In genomic region chr3:129002573-129003569, GRCh38 we compare ENCODE assay signal across 9 cellular contexts. TPM values are rescaled to one million over a fixed set of nuclear protein-coding genes. Genes with fewer than 3 reads are reported as not detected.
DNase-seq lines count a peak whose midpoint lies in the region; ATAC-seq and TF ChIP-seq lines count a peak whose summit lies in the region.
"Had no signal": no experiment of that assay in that cellular context is flagged by ENCODE, and none has a peak within 500 bp of the region (broad histone marks: within the 10 kb centered on the region; RNA-seq: fewer than 3 reads in every experiment).

No MANE protein-coding gene starts in this region.

- peak overlapping the region; percentile 91 for H2AK5ac ChIP-seq in neuronal stem cell (ENCODE audit: low read depth, low read length)

- H3K9ac ChIP-seq in neuronal stem cell (ENCODE audit: low read depth, low read length, poor library complexity) = no peak overlapping the region

- no peak for TF ChIP-seq CTCF in CD8-positive, alpha-beta T cell (IDR thresholded peaks at IDR 0.05)
- no peak for TF ChIP-seq CTCF in LNCaP clone FGC (IDR thresholded peaks at IDR 0.05; ENCODE audit: control insufficient read depth, extremely low read depth, insufficient read depth)

- H2BK5ac ChIP-seq in neuronal stem cell (ENCODE audit: low read length) = no peak overlapping the region

- no peak overlapping the region for H3K14ac ChIP-seq in neuronal stem cell (ENCODE audit: low read length)

- ATAC-seq in CD8-positive, alpha-beta T cell = no peak
- ATAC-seq in effector memory CD8-positive, alpha-beta T cell (replicated peaks) = no peak
- ATAC-seq in HG03354 (IDR thresholded peaks at IDR 0.05; ENCODE audit: poor library complexity, severe bottlenecking, unreplicated experiment) = no peak
- no peak for ATAC-seq in GM21529 (IDR thresholded peaks at IDR 0.05; ENCODE audit: unreplicated experiment)
- no peak for ATAC-seq in HG03432 (IDR thresholded peaks at IDR 0.05; ENCODE audit: unreplicated experiment)

- no peak overlapping the region for H2BK12ac ChIP-seq in neuronal stem cell (ENCODE audit: low read length)

- H2BK15ac ChIP-seq in neuronal stem cell (ENCODE audit: low read length) = peak overlapping the region; percentile 83

- H4K8ac ChIP-seq in neuronal stem cell (ENCODE audit: low read depth, low read length) = no peak overlapping the region

- H2AFZ ChIP-seq in neuronal stem cell (ENCODE audit: low read length) = no peak overlapping the region

- no peak for DNase-seq in CD8-positive, alpha-beta T cell
- DNase-seq in LNCaP clone FGC (ENCODE audit: low read depth) (no peak), neuronal stem cell (ENCODE audit: low spot score) (no peak), NOMO-1 treated with dmso at 0.1 percent for 144 hours (lab: John Stamatoyannopoulos, UW; ENCODE audit: unreplicated experiment) (no peak)
- DNase-seq in effector memory CD8-positive, alpha-beta T cell = no peak
- DNase-seq: testis had no signal

- peak overlapping the region; percentile 70 for H3K4me3 Mint-ChIP-seq in CD8-positive, alpha-beta T cell
- H3K4me3 Mint-ChIP-seq in effector memory CD8-positive, alpha-beta T cell = peak overlapping the region; percentile 60 to 67

- peak overlapping the region; percentile 95 for H3K4me2 ChIP-seq in neuronal stem cell (ENCODE audit: insufficient read depth, low read length, poor library complexity, severe bottlenecking)

- peaks cover 5% of the 10 kb centered on the region for H3K27me3 ChIP-seq in CD8-positive, alpha-beta T cell (ENCODE audit: insufficient read depth, low read length)
- peaks cover 0 to 37% (median 17%) of the 10 kb centered on the region in 3 experiments for H3K27me3 ChIP-seq in neuronal stem cell (ENCODE audit: control insufficient read depth in 3 of 3, insufficient read depth in 3 of 3, low read depth in 1 of 3, low read length in 3 of 3)
- H3K27me3 ChIP-seq: testis had no signal

- peak overlapping the region; percentile 1 for H2BK120ac ChIP-seq in neuronal stem cell (ENCODE audit: low read depth, low read length)

- no peak overlapping the region for H3K4ac ChIP-seq in neuronal stem cell (ENCODE audit: low read length)

- H3K4me1 ChIP-seq in CD8-positive, alpha-beta T cell (ENCODE audit: insufficient read depth, low read length) = peaks cover 47% of the 10 kb centered on the region
- H3K4me1 ChIP-seq in neuronal stem cell (ENCODE audit: control insufficient read depth in 2 of 2, insufficient read depth in 1 of 2, low read depth in 1 of 2, low read length in 2 of 2) = peaks cover 10 to 44% of the 10 kb centered on the region in 2 donors

- POLR2A ChIA-PET in CD8-positive, alpha-beta T cell (lab: Charles Lee) = interaction anchor here (0.7 to 4.8 kb wide), 3 partner anchors 8 to 24 kb away, joined by 3 to 47 read pairs (median 3); no protein-coding TSS in a partner anchor

- no peak overlapping the region for H4K91ac ChIP-seq in neuronal stem cell (ENCODE audit: low read depth, low read length, poor library complexity)

- intact Hi-C loops in CD8-positive, alpha-beta T cell (cut with DNase I, micrococcal nuclease) = loop anchor here (1.0 kb wide), 3 partner anchors 13 to 242 kb away; no protein-coding TSS in a partner anchor

- H3K18ac ChIP-seq in neuronal stem cell (ENCODE audit: low read length) = peak overlapping the region; percentile 16

- H3K23ac ChIP-seq in neuronal stem cell (ENCODE audit: low read depth, low read length, poor library complexity) = no peak overlapping the region

- no peaks in the 10 kb centered on the region for H3K36me3 ChIP-seq in CD8-positive, alpha-beta T cell (ENCODE audit: insufficient read depth, low read length)
- H3K36me3 ChIP-seq in neuronal stem cell (replicated peaks in 1 of 2; ENCODE audit: control insufficient read depth in 2 of 2, insufficient read depth in 2 of 2, low read length in 2 of 2) = peaks cover 0 to 41% of the 10 kb centered on the region in 2 donors

- H3K9me3 ChIP-seq in CD8-positive, alpha-beta T cell (ENCODE audit: low read length) = no peaks in the 10 kb centered on the region
- peaks cover 0 to 3% of the 10 kb centered on the region in 2 donors for H3K9me3 ChIP-seq in neuronal stem cell (replicated peaks in 1 of 2; ENCODE audit: control insufficient read depth in 2 of 2, insufficient read depth in 1 of 2, low read depth in 1 of 2, low read length in 2 of 2)
- H3K9me3 ChIP-seq: testis had no signal

- H3K27me3 Mint-ChIP-seq in CD8-positive, alpha-beta T cell (ENCODE audit: low read depth) = peaks cover 21% of the 10 kb centered on the region
- H3K27me3 Mint-ChIP-seq in effector memory CD8-positive, alpha-beta T cell = peaks cover 31 to 43% of the 10 kb centered on the region in 2 donors

- no peaks in the 10 kb centered on the region for H3K36me3 Mint-ChIP-seq in CD8-positive, alpha-beta T cell
- H3K36me3 Mint-ChIP-seq in effector memory CD8-positive, alpha-beta T cell (ENCODE audit: insufficient read depth) = no peaks in the 10 kb centered on the region

- WGBS in neuronal stem cell (ENCODE audit: extremely low coverage in 2 of 2, insufficient read length in 2 of 2, insufficient replicate concordance in 1 of 2), 2 donors = no CpG with 5 or more reads among the region's 28 CpGs

- no peak overlapping the region for H3K27ac Mint-ChIP-seq in CD8-positive, alpha-beta T cell
- H3K27ac Mint-ChIP-seq in effector memory CD8-positive, alpha-beta T cell = no peak overlapping the region

- peak overlapping the region; percentile 43 for H3K4me3 ChIP-seq in CD8-positive, alpha-beta T cell (ENCODE audit: low read depth, low read length)
- H3K4me3 ChIP-seq in LNCaP clone FGC (ENCODE audit: low read depth, low read length) (peak overlapping the region; percentile 36), neuronal stem cell (ENCODE audit: low read length in 2 of 2) (peak overlapping the region in 1 of 2 donors; percentile 87)

- H3K9me3 Mint-ChIP-seq in CD8-positive, alpha-beta T cell = no peaks in the 10 kb centered on the region
- H3K9me3 Mint-ChIP-seq in effector memory CD8-positive, alpha-beta T cell = no peaks in the 10 kb centered on the region

- peaks cover 47% of the 10 kb centered on the region for H3K4me1 Mint-ChIP-seq in CD8-positive, alpha-beta T cell (ENCODE audit: low read depth)
- H3K4me1 Mint-ChIP-seq in effector memory CD8-positive, alpha-beta T cell (ENCODE audit: low read depth in 2 of 2) = peaks cover 19 to 24% of the 10 kb centered on the region in 2 donors

- peaks cover 2% of the 10 kb centered on the region for H3K79me1 ChIP-seq in neuronal stem cell (ENCODE audit: low read depth, low read length)

- CTCF ChIA-PET in CD8-positive, alpha-beta T cell (lab: Charles Lee) = interaction anchor here (0.7 to 7.1 kb wide), 16 partner anchors 9 to 322 kb away, joined by 3 to 117 read pairs (median 6); partner anchors contain the start of gene CFAP92

- no peak overlapping the region for H3K27ac ChIP-seq in CD8-positive, alpha-beta T cell (ENCODE audit: low read depth, low read length)
- H3K27ac ChIP-seq in neuronal stem cell (replicated peaks; ENCODE audit: low read length) = no peak overlapping the region
- H3K27ac ChIP-seq: testis had no signal

RNA-seq across cellular contexts. Expression of gene EFCC1, which starts 1.8 kb away (rescaled TPM):
- total RNA-seq in CD8-positive, alpha-beta T cell = under 1 TPM; 0.17 to 0.24 TPM
- 0.96 TPM for polyA plus RNA-seq in neuronal stem cell (2013, experiment 1 of 2)
- 0.93 TPM for polyA plus RNA-seq in neuronal stem cell (2013, experiment 2 of 2)

RNA-seq across cellular contexts. Expression of gene CFAP92, which starts 9.0 kb away (rescaled TPM):
- under 1 TPM; 0.60 to 0.75 TPM for total RNA-seq in CD8-positive, alpha-beta T cell
- 5.9 TPM for polyA plus RNA-seq in neuronal stem cell (2013, experiment 1 of 2)
- polyA plus RNA-seq in neuronal stem cell (2013, experiment 2 of 2) = 7.3 TPM

RNA-seq across cellular contexts. Expression of gene GP9, which starts 57.7 kb away (rescaled TPM):
- total RNA-seq in CD8-positive, alpha-beta T cell = not detected
- not detected for polyA plus RNA-seq in neuronal stem cell (2013, experiment 1 of 2)
- not detected for polyA plus RNA-seq in neuronal stem cell (2013, experiment 2 of 2)
